ENCODE assay signal across 11 cellular contexts in the genomic region with DNA sequence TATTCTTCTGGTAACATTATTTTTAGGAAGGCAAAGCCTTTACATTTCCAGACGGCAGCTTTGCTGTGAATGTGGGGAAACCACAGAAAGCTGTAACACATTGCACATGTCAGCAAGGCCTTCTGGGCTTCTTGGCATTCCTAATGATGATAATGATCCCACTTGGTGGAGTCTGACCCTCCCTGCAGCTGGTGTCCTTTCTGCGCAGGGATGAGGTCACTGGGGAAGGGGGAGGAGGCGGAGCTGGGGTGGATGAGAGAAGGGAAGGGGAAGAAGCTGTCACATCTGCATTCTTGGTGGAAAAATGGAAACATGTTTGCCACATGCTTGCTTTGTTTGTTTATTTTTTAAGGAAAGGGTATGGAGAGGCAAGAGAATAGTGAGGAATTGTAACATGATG.
DNase-seq lines count a peak whose midpoint lies in the region; ATAC-seq and TF ChIP-seq lines count a peak whose summit lies in the region.
"Had no signal": no experiment of that assay in that cellular context is flagged by ENCODE, and none has a peak within 500 bp of the region (broad histone marks: within the 10 kb centered on the region; RNA-seq: fewer than 3 reads in every experiment).

No MANE protein-coding gene starts in this region.

- no peak overlapping the region for H2BK120ac ChIP-seq in mesendoderm (ENCODE audit: low read depth, low read length)
- H2BK120ac ChIP-seq in neuronal stem cell (ENCODE audit: low read depth, low read length), result no peak overlapping the region

- H3K56ac ChIP-seq in mesendoderm (ENCODE audit: low read length), result no peak overlapping the region

- H3K18ac ChIP-seq in mesendoderm (ENCODE audit: low read length), result no peak overlapping the region
- H3K18ac ChIP-seq in neuronal stem cell (ENCODE audit: low read length), result no peak overlapping the region

- no peak overlapping the region for H3K9ac ChIP-seq in mesendoderm (ENCODE audit: low read length)
- no peak overlapping the region for H3K9ac ChIP-seq in neuronal stem cell (ENCODE audit: low read depth, low read length, poor library complexity)

- H2BK12ac ChIP-seq in neuronal stem cell (ENCODE audit: low read length), result no peak overlapping the region

- no CpG with 5 or more reads among the region's 3 CpGs for WGBS in mesendoderm (ENCODE audit: extremely low coverage, insufficient coverage, low lambda C conversion rate)
- WGBS in neuronal stem cell (ENCODE audit: extremely low coverage in 2 of 2, insufficient read length in 2 of 2, insufficient replicate concordance in 1 of 2), 2 donors, result no CpG with 5 or more reads among the region's 3 CpGs

- H2BK15ac ChIP-seq in mesendoderm (replicated peaks; ENCODE audit: low read depth) (no peak overlapping the region), neuronal stem cell (ENCODE audit: low read length) (no peak overlapping the region)

- DNase-seq in NCI-H748 (lab: John Stamatoyannopoulos, UW; ENCODE audit: unreplicated experiment) (peak; percentile 5), NCI-H748 treated with DMSO at 0.1 percent for 48 hours (lab: John Stamatoyannopoulos, UW) (no peak), dedifferentiated amniotic fluid mesenchymal stem cell (ENCODE audit: extremely low spot score) (peak; percentile 93), mesendoderm (peak; percentile 72), upper lobe of right lung (peak; percentile 62), neuronal stem cell (ENCODE audit: low spot score) (no peak), ecto neural progenitor cell (ENCODE audit: low spot score) (no peak)
- no peak for DNase-seq in effector CD8-positive, alpha-beta T cell (lab: John Stamatoyannopoulos, UW)
- DNase-seq: NCI-H446 had no signal

- peak; percentile 62 for ATAC-seq in upper lobe of right lung
- ATAC-seq: HCT116 had no signal

- H4K8ac ChIP-seq in mesendoderm (ENCODE audit: low read depth, low read length) (no peak overlapping the region), neuronal stem cell (ENCODE audit: low read depth, low read length) (no peak overlapping the region)

- no peak overlapping the region for H4K91ac ChIP-seq in neuronal stem cell (ENCODE audit: low read depth, low read length, poor library complexity)

- H3K79me1 ChIP-seq in mesendoderm (ENCODE audit: low read length) (no peaks in the 10 kb centered on the region), neuronal stem cell (ENCODE audit: low read depth, low read length) (no peaks in the 10 kb centered on the region)

- intact Hi-C loops in upper lobe of right lung (cut with DNase I), result no loop called here

- no peaks in the 10 kb centered on the region for H3K36me3 ChIP-seq in mesendoderm (ENCODE audit: control insufficient read depth, insufficient read depth, low read length)
- H3K36me3 ChIP-seq in upper lobe of right lung, result no peaks in the 10 kb centered on the region
- H3K36me3 ChIP-seq in neuronal stem cell (replicated peaks in 1 of 2; ENCODE audit: control insufficient read depth in 2 of 2, insufficient read depth in 2 of 2, low read length in 2 of 2), result no peaks in the 10 kb centered on the region

- H3K14ac ChIP-seq in neuronal stem cell (ENCODE audit: low read length), result no peak overlapping the region

- no peaks in the 10 kb centered on the region for H3K79me2 ChIP-seq in mesendoderm (ENCODE audit: control insufficient read depth, insufficient read depth, low read length)

- H3K4me1 ChIP-seq in mesendoderm (ENCODE audit: control insufficient read depth, low read depth, low read length), result no peaks in the 10 kb centered on the region
- peaks cover 42% of the 10 kb centered on the region for H3K4me1 ChIP-seq in upper lobe of right lung
- peaks cover 5 to 19% of the 10 kb centered on the region in 2 donors for H3K4me1 ChIP-seq in neuronal stem cell (ENCODE audit: control insufficient read depth in 2 of 2, insufficient read depth in 1 of 2, low read depth in 1 of 2, low read length in 2 of 2)

- H3K4me3 ChIP-seq in mesendoderm (ENCODE audit: low read length) (no peak overlapping the region), upper lobe of right lung (no peak overlapping the region), neuronal stem cell (ENCODE audit: low read length in 2 of 2) (no peak overlapping the region)

- no peak overlapping the region for H3K4ac ChIP-seq in mesendoderm (ENCODE audit: low read depth, low read length)
- H3K4ac ChIP-seq in neuronal stem cell (ENCODE audit: low read length), result no peak overlapping the region

- no peak overlapping the region for H2AK5ac ChIP-seq in mesendoderm (ENCODE audit: low read length)
- no peak overlapping the region for H2AK5ac ChIP-seq in neuronal stem cell (ENCODE audit: low read depth, low read length)

- H3K4me2 ChIP-seq in mesendoderm (ENCODE audit: low read length) (no peak overlapping the region), neuronal stem cell (ENCODE audit: insufficient read depth, low read length, poor library complexity, severe bottlenecking) (no peak overlapping the region)

- no peak for TF ChIP-seq CTCF in upper lobe of right lung (IDR thresholded peaks at IDR 0.05)

- H3K27me3 ChIP-seq in mesendoderm (ENCODE audit: insufficient read depth, low read length, poor library complexity) (no peaks in the 10 kb centered on the region), upper lobe of right lung (no peaks in the 10 kb centered on the region), neuronal stem cell (ENCODE audit: control insufficient read depth in 3 of 3, insufficient read depth in 3 of 3, low read depth in 1 of 3, low read length in 3 of 3) (no peaks in the 10 kb centered on the region)

- no peak overlapping the region for H2AFZ ChIP-seq in neuronal stem cell (ENCODE audit: low read length)

- H2BK5ac ChIP-seq in mesendoderm (ENCODE audit: low read length), result no peak overlapping the region
- H2BK5ac ChIP-seq in neuronal stem cell (ENCODE audit: low read length), result no peak overlapping the region

- H3K23ac ChIP-seq in mesendoderm (ENCODE audit: low read length) (no peak overlapping the region), neuronal stem cell (ENCODE audit: low read depth, low read length, poor library complexity) (no peak overlapping the region)

- H4K5ac ChIP-seq in mesendoderm (ENCODE audit: low read length), result no peak overlapping the region

- H3K27ac ChIP-seq in mesendoderm (ENCODE audit: low read depth, low read length) (no peak overlapping the region), upper lobe of right lung (peak overlapping the region; percentile 30), neuronal stem cell (replicated peaks; ENCODE audit: low read length) (no peak overlapping the region)
- H3K27ac ChIP-seq: C4-2B had no signal

- H3K9me3 ChIP-seq in upper lobe of right lung, result no peaks in the 10 kb centered on the region
- H3K9me3 ChIP-seq in neuronal stem cell (replicated peaks in 1 of 2; ENCODE audit: control insufficient read depth in 2 of 2, insufficient read depth in 1 of 2, low read depth in 1 of 2, low read length in 2 of 2), result no peaks in the 10 kb centered on the region

Comparison
In these comparisons a context has a peak if more than half of its experiments do, and no peak if none do; other contexts are left out.
1. DNase-seq: peak in NCI-H748 (single experiment), dedifferentiated amniotic fluid mesenchymal stem cell (single experiment), mesendoderm (single experiment) and upper lobe of right lung (single experiment); none in NCI-H748 treated with DMSO at 0.1 percent for 48 hours (single experiment), neuronal stem cell (single experiment), effector CD8-positive, alpha-beta T cell (single experiment) and ecto neural progenitor cell (single experiment).